14 cellular contexts compared by ENCODE assay signal in genomic region chr7:144331221-144331995, GRCh38. TPM values are rescaled to one million over a fixed set of nuclear protein-coding genes. Genes with fewer than 3 reads are reported as not detected.
A peak's percentile ranks its signal among the peaks of the same experiment; 100 is the strongest.
DNase-seq lines count a peak whose midpoint lies in the region; ATAC-seq and TF ChIP-seq lines count a peak whose summit lies in the region.
"Not testable (repeated sequence)": the region's sequence is repeated elsewhere in the genome, so short reads cannot be mapped to it uniquely, and the experiment has no call there.
"Had no signal": no experiment of that assay in that cellular context is flagged by ENCODE, and none has a peak within 500 bp of the region (broad histone marks: within the 10 kb centered on the region; RNA-seq: fewer than 3 reads in every experiment).

No MANE protein-coding gene starts in this region.

- H3F3A ChIP-seq in PC-3 (ENCODE audit: low read length, unreplicated experiment) = not testable (repeated sequence)

- not testable (repeated sequence) for H3K4me2 ChIP-seq in PC-3 (ENCODE audit: low read length)

- H3K4me3 ChIP-seq in PC-3 (ENCODE audit: low read length); mucosa of descending colon; upper lobe of right lung: not testable (repeated sequence)

- H3K4me1 Mint-ChIP-seq in activated T-cell treated with anti-CD3 and anti-CD28 coated beads, Interleukin-2, amount 50 U/mL, for 72 hours (ENCODE audit: low read depth) = not testable (repeated sequence)

- H3K27me3 ChIP-seq in PC-3 (ENCODE audit: low read length); foreskin keratinocyte; upper lobe of right lung: not testable (repeated sequence)

- not testable (repeated sequence) for H3K9ac ChIP-seq in PC-3 (ENCODE audit: low read length)

- POLR2A ChIA-PET in PC-3 (lab: Charles Lee; ENCODE audit: unreplicated experiment) = not testable (repeated sequence)

- CTCF ChIA-PET in PC-3 (lab: Charles Lee) = not testable (repeated sequence)

- not testable (repeated sequence) for H4K20me1 ChIP-seq in PC-3 (ENCODE audit: low read length)

- intact Hi-C loops in PC-3 (cut with micrococcal nuclease); mucosa of descending colon (cut with DNase I, micrococcal nuclease); upper lobe of right lung (cut with DNase I): not testable (repeated sequence)

- BruUV-seq in PC-3 (replicated peaks; lab: Mats Ljungman, UMichigan) = not testable (repeated sequence)

- not testable (repeated sequence) for H3K79me2 ChIP-seq in PC-3 (ENCODE audit: low read length)

- not testable (repeated sequence) for H3K4me3 Mint-ChIP-seq in activated T-cell treated with anti-CD3 and anti-CD28 coated beads, Interleukin-2, amount 50 U/mL, for 72 hours

- not testable (repeated sequence) for H3K36me3 Mint-ChIP-seq in activated T-cell treated with anti-CD3 and anti-CD28 coated beads, Interleukin-2, amount 50 U/mL, for 72 hours (ENCODE audit: insufficient read depth in 2 of 2)

- H3K9me3 Mint-ChIP-seq in activated T-cell treated with anti-CD3 and anti-CD28 coated beads, Interleukin-2, amount 50 U/mL, for 72 hours = not testable (repeated sequence)

- H3K27ac Mint-ChIP-seq in activated T-cell treated with anti-CD3 and anti-CD28 coated beads, Interleukin-2, amount 50 U/mL, for 72 hours = not testable (repeated sequence)

- H2AFZ ChIP-seq in PC-3 (ENCODE audit: low read length) = not testable (repeated sequence)

- not testable (repeated sequence) for TF ChIP-seq CTCF in PC-3 (conservative IDR thresholded peaks at IDR 0.05; ENCODE audit: low read depth, low read length); foreskin keratinocyte (conservative IDR thresholded peaks at IDR 0.05); mucosa of descending colon (IDR thresholded peaks at IDR 0.05); upper lobe of right lung (IDR thresholded peaks at IDR 0.05)

- H3K4me1 ChIP-seq in PC-3 (ENCODE audit: insufficient read depth, low read length); foreskin keratinocyte; mucosa of descending colon (ENCODE audit: low read depth); upper lobe of right lung: not testable (repeated sequence)

- not testable (repeated sequence) for DNase-seq in PC-3; activated T-cell treated with anti-CD3 and anti-CD28 coated beads, Interleukin-2, amount 50 U/mL, for 72 hours; foreskin keratinocyte; mucosa of descending colon; upper lobe of right lung

- H3K27me3 Mint-ChIP-seq in activated T-cell treated with anti-CD3 and anti-CD28 coated beads, Interleukin-2, amount 50 U/mL, for 72 hours (ENCODE audit: low read depth) = not testable (repeated sequence)

- H3K36me3 ChIP-seq in PC-3 (ENCODE audit: low read depth, low read length); mucosa of descending colon (ENCODE audit: low read depth); upper lobe of right lung: not testable (repeated sequence)

- H3K9me3 ChIP-seq in PC-3 (ENCODE audit: low read length); mucosa of descending colon; upper lobe of right lung: not testable (repeated sequence)

- ATAC-seq in GM18511 (IDR thresholded peaks at IDR 0.05; ENCODE audit: unreplicated experiment) (peak; percentile 58), GM21515 (IDR thresholded peaks at IDR 0.05; ENCODE audit: unreplicated experiment) (peak; percentile 54), HG02938 (IDR thresholded peaks at IDR 0.05; ENCODE audit: unreplicated experiment) (peak; percentile 71), PC-3 (peak; percentile 76), foreskin keratinocyte (peak; percentile 88), mucosa of descending colon (peak; percentile 67), upper lobe of right lung (peak; percentile 63)
- peak; percentile 52 to 84 for ATAC-seq in activated T-cell treated with anti-CD3 and anti-CD28 coated beads, Interleukin-2, amount 50 U/mL, for 72 hours (replicated peaks in 1 of 2)

- not testable (repeated sequence) for H3K9me2 ChIP-seq in PC-3 (replicated peaks; ENCODE audit: low read length)

- not testable (repeated sequence) for H3K27ac ChIP-seq in PC-3 (ENCODE audit: low read length); foreskin keratinocyte; upper lobe of right lung

RNA-seq across cellular contexts. Expression of gene OR2A1, which starts 19.2 kb away (rescaled TPM):
- total RNA-seq in PC-3 (2014; rRNA removed) (0.40 TPM in 1 of 2 replicates, not detected in the other), foreskin keratinocyte (not detected in 2 replicates), mucosa of descending colon (not detected), upper lobe of right lung (not detected)
- total RNA-seq in activated T-cell treated with anti-CD3 and anti-CD28 coated beads, Interleukin-2, amount 50 U/mL, for 72 hours = not detected
- polyA plus RNA-seq in foreskin keratinocyte = not detected in 2 replicates
- total RNA-seq: activated CD8-positive, alpha-beta memory T cell treated with anti-CD3 and anti-CD28 coated beads for 36 hours; Calu3; H4; LHCN-M2; natural killer cell treated with Interleukin-12 subunit alpha and Interleukin-12 subunit beta and Interleukin-15 and Interleukin-18, amount 100 ng/mL, for 72 hours; ureter had no signal

RNA-seq across cellular contexts. Expression of gene ARHGEF5, which starts 23.8 kb away (rescaled TPM):
- 15.5 and 17.7 TPM in 2 replicates for total RNA-seq in PC-3 (2014; rRNA removed)
- total RNA-seq in activated T-cell treated with anti-CD3 and anti-CD28 coated beads, Interleukin-2, amount 50 U/mL, for 72 hours = 10 to 100 TPM; 13.4 to 16.8 TPM
- total RNA-seq in foreskin keratinocyte = 34.8 and 43.8 TPM in 2 replicates
- polyA plus RNA-seq in foreskin keratinocyte = 25.4 and 27.9 TPM in 2 replicates
- 100 to 1,000 TPM in 1 of 3 donors, 10 to 100 TPM in 2; 54.7 to 102 (median 68.9) TPM for total RNA-seq in mucosa of descending colon
- 36.9 TPM for total RNA-seq in upper lobe of right lung
